In genomic region chr2:104902317-104902716, GRCh38 we compare ENCODE assay signal across 33 cellular contexts. TPM values are rescaled to one million over a fixed set of nuclear protein-coding genes. Genes with fewer than 3 reads are reported as not detected.
"Had no signal": no experiment of that assay in that cellular context is flagged by ENCODE, and none has a peak within 500 bp of the region (broad histone marks: within the 10 kb centered on the region; RNA-seq: fewer than 3 reads in every experiment).

No MANE protein-coding gene starts in this region.

- H3K27ac Mint-ChIP-seq: activated B cell treated with CpG ODN at 0.5 μM for 24 hours; activated CD8-positive, alpha-beta T cell treated with anti-CD3 and anti-CD28 coated beads for 36 hours; activated naive CD8-positive, alpha-beta T cell; activated T-helper 17 cell treated with anti-CD3 and anti-CD28 coated beads, Interleukin-2, amount 50 U/mL, for 72 hours; effector memory CD8-positive, alpha-beta T cell; T-helper 17 cell; T-helper 2 cell treated with Interferon-gamma antibody and Interleukin-4, amounts not matched to agents 5 μg/mL and 100 μg/mL, for 36 hours had no signal

- FAIRE-seq: astrocyte, colon, endometrium, endothelial cell of umbilical vein, frontal cortex had no signal

- H3K4me3 Mint-ChIP-seq: activated B cell treated with CpG ODN at 0.5 μM for 24 hours; activated CD8-positive, alpha-beta T cell treated with anti-CD3 and anti-CD28 coated beads for 36 hours; activated naive CD8-positive, alpha-beta T cell; activated T-cell treated with anti-CD3 and anti-CD28 coated beads, Interleukin-2, amount 50 U/mL, for 4 hours; activated T-helper 17 cell treated with anti-CD3 and anti-CD28 coated beads, Interleukin-2, amount 50 U/mL, for 72 hours; effector memory CD8-positive, alpha-beta T cell; T-helper 17 cell; T-helper 2 cell treated with Interferon-gamma antibody and Interleukin-4, amounts not matched to agents 5 μg/mL and 100 μg/mL, for 36 hours had no signal

- H3K27me3 Mint-ChIP-seq: activated naive CD8-positive, alpha-beta T cell had no signal

- H3K36me3 ChIP-seq: esophagus squamous epithelium had no signal

- H3K9me3 Mint-ChIP-seq: activated B cell treated with CpG ODN at 0.5 μM for 24 hours; activated CD8-positive, alpha-beta T cell treated with anti-CD3 and anti-CD28 coated beads for 36 hours; activated T-cell treated with anti-CD3 and anti-CD28 coated beads, Interleukin-2, amount 50 U/mL, for 4 hours; activated T-helper 17 cell treated with anti-CD3 and anti-CD28 coated beads, Interleukin-2, amount 50 U/mL, for 72 hours; effector memory CD8-positive, alpha-beta T cell; T-helper 2 cell treated with Interferon-gamma antibody and Interleukin-4, amounts not matched to agents 5 μg/mL and 100 μg/mL, for 36 hours had no signal

- DNase-seq: activated B cell treated with CpG ODN at 0.5 μM for 24 hours; activated CD4-positive, alpha-beta T cell treated with anti-CD3 and anti-CD28 coated beads for 48 hours; activated CD4-positive, alpha-beta T cell treated with anti-CD3 and anti-CD28 coated beads, Interleukin-2, amount 50 U/mL, for 1 hour; activated CD4-positive, alpha-beta T cell treated with anti-CD3 and anti-CD28 coated beads, Interleukin-2, amount 50 U/mL, for 48 hours; activated CD8-positive, alpha-beta memory T cell treated with anti-CD3 and anti-CD28 coated beads for 24 hours; activated CD8-positive, alpha-beta T cell treated with anti-CD3 and anti-CD28 coated beads for 36 hours; activated effector memory CD4-positive, alpha-beta T cell treated with Interleukin-2 at 50 U/mL for 16 hours; activated gamma-delta T cell treated with Interleukin-2 at 50 U/mL for 16 hours; activated naive CD4-positive, alpha-beta T cell treated with anti-CD3 and anti-CD28 coated beads, Interleukin-2, amount 50 U/mL, for 16 hours; activated naive CD4-positive, alpha-beta T cell treated with Interleukin-2 at 50 U/mL for 16 hours; activated T-cell treated with anti-CD3 and anti-CD28 coated beads, Interleukin-2, amount 50 U/mL, for 4 hours; amniotic stem cell; anterior cingulate cortex; caudate nucleus; cortex of kidney; dermis blood vessel endothelial cell; effector CD4-positive, alpha-beta T cell; effector memory CD8-positive, alpha-beta T cell; esophagus squamous epithelium; T-helper 1 cell; T-helper 17 cell had no signal

- H3K9me3 ChIP-seq: esophagus squamous epithelium had no signal

- H3K4me1 ChIP-seq: esophagus squamous epithelium had no signal

- H3K27ac ChIP-seq: epithelial cell of prostate, esophagus squamous epithelium had no signal

- H3K36me3 Mint-ChIP-seq: activated naive CD8-positive, alpha-beta T cell had no signal

- H3K4me1 Mint-ChIP-seq: activated B cell treated with CpG ODN at 0.5 μM for 24 hours; activated T-helper 17 cell treated with anti-CD3 and anti-CD28 coated beads, Interleukin-2, amount 50 U/mL, for 72 hours; T-helper 17 cell had no signal

- H3K4me3 ChIP-seq: esophagus squamous epithelium had no signal

- ATAC-seq: activated CD4-positive, CD25-positive, alpha-beta regulatory T cell treated with anti-CD3 and anti-CD28 coated beads, Interleukin-2, amount 50 U/mL, for 24 hours; activated CD8-positive, alpha-beta T cell treated with anti-CD3 and anti-CD28 coated beads for 36 hours; activated T-cell treated with anti-CD3 and anti-CD28 coated beads, Interleukin-2, amount 50 U/mL, for 4 hours; activated T-helper 17 cell treated with anti-CD3 and anti-CD28 coated beads, Interleukin-2, amount 50 U/mL, for 72 hours; effector memory CD8-positive, alpha-beta T cell; T-helper 17 cell had no signal

RNA-seq across cellular contexts. Expression of gene POU3F3, which starts 48.4 kb away (rescaled TPM):
- total RNA-seq: activated B cell treated with CpG ODN at 0.5 μM for 24 hours; activated CD8-positive, alpha-beta T cell treated with anti-CD3 and anti-CD28 coated beads for 36 hours; activated T-cell treated with anti-CD3 and anti-CD28 coated beads, Interleukin-2, amount 50 U/mL, for 4 hours; activated T-helper 17 cell treated with anti-CD3 and anti-CD28 coated beads, Interleukin-2, amount 50 U/mL, for 72 hours; endothelial cell of umbilical vein; fibroblast of lung; fibroblast of villous mesenchyme; T-helper 17 cell had no signal
- polyA plus RNA-seq: endothelial cell of umbilical vein had no signal
